1 cellular context compared by ENCODE assay signal in genomic region chr6:49522710-49523593, GRCh38.
TF ChIP-seq lines count a peak whose summit lies in the region.

No MANE protein-coding gene starts in this region.

TF ChIP-seq in HepG2, 621 proteins besides CTCF, POLR2A, EP300 and RAD21 (continued from another document and continues in another):
- no peak for TF ChIP-seq GLMP (CRISPR knock-in tag; IDR thresholded peaks at IDR 0.05; ENCODE audit: borderline replicate concordance)
- peak; percentile 17 for TF ChIP-seq YY1 (IDR thresholded peaks at IDR 0.05; ENCODE audit: insufficient read depth, insufficient replicate concordance, low read depth, low read length)
- no peak for TF ChIP-seq EZH2 (conservative IDR thresholded peaks at IDR 0.05; ENCODE audit: low read depth, low read length)
- TF ChIP-seq TOPORS (CRISPR knock-in tag; IDR thresholded peaks at IDR 0.05), result no peak
- TF ChIP-seq MXD3 (CRISPR knock-in tag; IDR thresholded peaks at IDR 0.05), result no peak
- TF ChIP-seq PRDM10 (CRISPR knock-in tag; IDR thresholded peaks at IDR 0.05; ENCODE audit: low read depth), result peak; percentile 60
- TF ChIP-seq MTF2 (CRISPR knock-in tag; IDR thresholded peaks at IDR 0.05; ENCODE audit: borderline replicate concordance), result no peak
- TF ChIP-seq ZNF83 (CRISPR knock-in tag; IDR thresholded peaks at IDR 0.05; ENCODE audit: borderline replicate concordance), result no peak
- TF ChIP-seq ZNF672 (CRISPR knock-in tag; IDR thresholded peaks at IDR 0.05), result no peak
- peak; percentile 74 for TF ChIP-seq ATF1 (CRISPR knock-in tag; IDR thresholded peaks at IDR 0.05)
- TF ChIP-seq ZBTB25 (CRISPR knock-in tag; IDR thresholded peaks at IDR 0.05), result peak; percentile 87
- TF ChIP-seq ZSCAN22 (CRISPR knock-in tag; IDR thresholded peaks at IDR 0.05), result no peak
- peak; percentile 97 for TF ChIP-seq POGZ (CRISPR knock-in tag; IDR thresholded peaks at IDR 0.05)
- TF ChIP-seq DZIP1 (CRISPR knock-in tag; IDR thresholded peaks at IDR 0.05), result no peak
- peak; percentile 32; the same call in 1 of the 2 replicates for TF ChIP-seq ZFP91 (CRISPR knock-in tag; IDR thresholded peaks at IDR 0.05; ENCODE audit: borderline replicate concordance)
- TF ChIP-seq NFATC3 (CRISPR knock-in tag; IDR thresholded peaks at IDR 0.05), result no peak
- no peak for TF ChIP-seq ZNF720 (CRISPR knock-in tag; IDR thresholded peaks at IDR 0.05)
- no peak for TF ChIP-seq TIGD3 (CRISPR knock-in tag; IDR thresholded peaks at IDR 0.05; ENCODE audit: borderline replicate concordance)
- peak; percentile 72; the same call in 1 of the 2 replicates for TF ChIP-seq HNF1B (CRISPR knock-in tag; IDR thresholded peaks at IDR 0.05)
- no peak for TF ChIP-seq TAF15 (IDR thresholded peaks at IDR 0.05; ENCODE audit: low read depth, low read length, poor library complexity, severe bottlenecking)
- TF ChIP-seq ZNF274 (CRISPR knock-in tag; IDR thresholded peaks at IDR 0.05), result no peak
- TF ChIP-seq TBP (CRISPR knock-in tag; IDR thresholded peaks at IDR 0.05), result 0 out of 2 replicates have a peak, but pooled peaks have one; percentile 25
- no peak for TF ChIP-seq NONO (IDR thresholded peaks at IDR 0.05)
- peak; percentile 88 for TF ChIP-seq NONO (CRISPR knock-in tag; conservative IDR thresholded peaks at IDR 0.05)
- TF ChIP-seq ZNF674 (CRISPR knock-in tag; IDR thresholded peaks at IDR 0.05; ENCODE audit: low read depth), result no peak
- peak; percentile 98 for TF ChIP-seq HDAC2 (CRISPR knock-in tag; IDR thresholded peaks at IDR 0.05)
- no peak for TF ChIP-seq MLXIP (CRISPR knock-in tag; IDR thresholded peaks at IDR 0.05; ENCODE audit: borderline replicate concordance)
- no peak for TF ChIP-seq KLF12 (CRISPR knock-in tag; IDR thresholded peaks at IDR 0.05; ENCODE audit: borderline replicate concordance)
- no peak for TF ChIP-seq SALL2 (CRISPR knock-in tag; IDR thresholded peaks at IDR 0.05)
- TF ChIP-seq ZNF530 (CRISPR knock-in tag; IDR thresholded peaks at IDR 0.05; ENCODE audit: low read depth), result no peak
- no peak for TF ChIP-seq ZNF780A (CRISPR knock-in tag; IDR thresholded peaks at IDR 0.05)
- no peak for TF ChIP-seq PLSCR1 (CRISPR knock-in tag; IDR thresholded peaks at IDR 0.05; ENCODE audit: borderline replicate concordance)
- TF ChIP-seq GTF3A (CRISPR knock-in tag; conservative IDR thresholded peaks at IDR 0.05), result no peak
- TF ChIP-seq ZBTB42 (CRISPR knock-in tag; IDR thresholded peaks at IDR 0.05), result no peak
- peak; percentile 68; the same call in 1 of the 2 replicates for TF ChIP-seq KMT2A (CRISPR knock-in tag; IDR thresholded peaks at IDR 0.05)
- no peak for TF ChIP-seq ZNF34 (CRISPR knock-in tag; IDR thresholded peaks at IDR 0.05; ENCODE audit: borderline replicate concordance)
- TF ChIP-seq NR2C2 (CRISPR knock-in tag; IDR thresholded peaks at IDR 0.05; ENCODE audit: borderline replicate concordance), result peak; percentile 52; the same call in 1 of the 2 replicates
- TF ChIP-seq ZNF383 (CRISPR knock-in tag; IDR thresholded peaks at IDR 0.05; ENCODE audit: borderline replicate concordance), result no peak
- TF ChIP-seq ZNF280D (CRISPR knock-in tag; IDR thresholded peaks at IDR 0.05), result peak; percentile 89
- TF ChIP-seq RFXAP (CRISPR knock-in tag; IDR thresholded peaks at IDR 0.05; ENCODE audit: borderline replicate concordance), result peak; percentile 70; the same call in 1 of the 2 replicates
